ENCODE assay signal across 2 cellular contexts in the genomic region with DNA sequence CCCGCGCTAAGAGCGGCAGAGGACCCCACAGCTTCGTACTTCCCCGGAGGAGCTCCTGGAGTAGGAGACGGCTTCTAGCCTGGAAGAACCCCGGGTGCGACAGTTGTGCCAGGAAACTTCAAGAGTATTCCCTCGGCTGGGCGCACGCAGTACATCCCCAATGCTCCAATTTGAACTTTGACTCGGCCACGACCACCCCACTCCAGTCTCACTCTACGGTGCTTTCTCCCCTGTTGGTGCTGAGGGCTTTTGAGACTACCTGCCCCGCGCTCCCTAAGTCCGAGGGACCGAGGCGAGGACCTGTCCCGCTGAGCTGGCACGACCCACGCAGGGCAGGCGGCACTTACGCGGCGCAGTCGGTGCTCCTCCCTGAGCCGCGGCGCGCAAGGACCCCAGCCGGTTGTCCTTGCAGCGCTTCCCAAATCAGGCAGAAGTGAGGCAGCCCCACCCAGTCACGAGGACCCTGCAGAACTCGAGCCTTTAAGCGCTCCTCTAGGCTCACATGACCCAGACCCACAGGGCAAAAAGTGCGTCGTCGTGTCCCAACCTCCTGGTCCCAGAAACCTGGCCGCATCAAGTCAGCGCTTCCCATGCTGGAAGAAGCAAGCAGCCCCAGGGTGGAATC.
TF ChIP-seq lines count a peak whose summit lies in the region.

A gene (minus strand): TSS at position 456 of the 625 bp plus-strand sequence. CDS start 25,476 bp downstream, outside the sequence.

TF ChIP-seq in HCT116, 20 proteins besides CTCF, POLR2A, EP300 and RAD21:
- TF ChIP-seq SIN3A (IDR thresholded peaks at IDR 0.05; ENCODE audit: low read depth), result no peak
- no peak for TF ChIP-seq TCF7L2 (IDR thresholded peaks at IDR 0.05; ENCODE audit: borderline replicate concordance, extremely low read depth, insufficient read depth, insufficient read length)
- TF ChIP-seq, protein P1, sequence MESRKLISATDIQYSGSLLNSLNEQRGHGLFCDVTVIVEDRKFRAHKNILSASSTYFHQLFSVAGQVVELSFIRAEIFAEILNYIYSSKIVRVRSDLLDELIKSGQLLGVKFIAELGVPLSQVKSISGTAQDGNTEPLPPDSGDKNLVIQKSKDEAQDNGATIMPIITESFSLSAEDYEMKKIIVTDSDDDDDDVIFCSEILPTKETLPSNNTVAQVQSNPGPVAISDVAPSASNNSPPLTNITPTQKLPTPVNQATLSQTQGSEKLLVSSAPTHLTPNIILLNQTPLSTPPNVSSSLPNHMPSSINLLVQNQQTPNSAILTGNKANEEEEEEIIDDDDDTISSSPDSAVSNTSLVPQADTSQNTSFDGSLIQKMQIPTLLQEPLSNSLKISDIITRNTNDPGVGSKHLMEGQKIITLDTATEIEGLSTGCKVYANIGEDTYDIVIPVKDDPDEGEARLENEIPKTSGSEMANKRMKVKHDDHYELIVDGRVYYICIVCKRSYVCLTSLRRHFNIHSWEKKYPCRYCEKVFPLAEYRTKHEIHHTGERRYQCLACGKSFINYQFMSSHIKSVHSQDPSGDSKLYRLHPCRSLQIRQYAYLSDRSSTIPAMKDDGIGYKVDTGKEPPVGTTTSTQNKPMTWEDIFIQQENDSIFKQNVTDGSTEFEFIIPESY (IDR thresholded peaks at IDR 0.05; ENCODE audit: extremely low read depth, insufficient replicate concordance, low read length), result no peak
- TF ChIP-seq, protein P2, sequence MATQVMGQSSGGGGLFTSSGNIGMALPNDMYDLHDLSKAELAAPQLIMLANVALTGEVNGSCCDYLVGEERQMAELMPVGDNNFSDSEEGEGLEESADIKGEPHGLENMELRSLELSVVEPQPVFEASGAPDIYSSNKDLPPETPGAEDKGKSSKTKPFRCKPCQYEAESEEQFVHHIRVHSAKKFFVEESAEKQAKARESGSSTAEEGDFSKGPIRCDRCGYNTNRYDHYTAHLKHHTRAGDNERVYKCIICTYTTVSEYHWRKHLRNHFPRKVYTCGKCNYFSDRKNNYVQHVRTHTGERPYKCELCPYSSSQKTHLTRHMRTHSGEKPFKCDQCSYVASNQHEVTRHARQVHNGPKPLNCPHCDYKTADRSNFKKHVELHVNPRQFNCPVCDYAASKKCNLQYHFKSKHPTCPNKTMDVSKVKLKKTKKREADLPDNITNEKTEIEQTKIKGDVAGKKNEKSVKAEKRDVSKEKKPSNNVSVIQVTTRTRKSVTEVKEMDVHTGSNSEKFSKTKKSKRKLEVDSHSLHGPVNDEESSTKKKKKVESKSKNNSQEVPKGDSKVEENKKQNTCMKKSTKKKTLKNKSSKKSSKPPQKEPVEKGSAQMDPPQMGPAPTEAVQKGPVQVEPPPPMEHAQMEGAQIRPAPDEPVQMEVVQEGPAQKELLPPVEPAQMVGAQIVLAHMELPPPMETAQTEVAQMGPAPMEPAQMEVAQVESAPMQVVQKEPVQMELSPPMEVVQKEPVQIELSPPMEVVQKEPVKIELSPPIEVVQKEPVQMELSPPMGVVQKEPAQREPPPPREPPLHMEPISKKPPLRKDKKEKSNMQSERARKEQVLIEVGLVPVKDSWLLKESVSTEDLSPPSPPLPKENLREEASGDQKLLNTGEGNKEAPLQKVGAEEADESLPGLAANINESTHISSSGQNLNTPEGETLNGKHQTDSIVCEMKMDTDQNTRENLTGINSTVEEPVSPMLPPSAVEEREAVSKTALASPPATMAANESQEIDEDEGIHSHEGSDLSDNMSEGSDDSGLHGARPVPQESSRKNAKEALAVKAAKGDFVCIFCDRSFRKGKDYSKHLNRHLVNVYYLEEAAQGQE (IDR thresholded peaks at IDR 0.05; ENCODE audit: low read depth), result no peak
- TF ChIP-seq, protein P3, sequence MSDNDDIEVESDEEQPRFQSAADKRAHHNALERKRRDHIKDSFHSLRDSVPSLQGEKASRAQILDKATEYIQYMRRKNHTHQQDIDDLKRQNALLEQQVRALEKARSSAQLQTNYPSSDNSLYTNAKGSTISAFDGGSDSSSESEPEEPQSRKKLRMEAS (IDR thresholded peaks at IDR 0.05), result peak; percentile 30; the same call in 1 of the 2 replicates
- peak; percentile 30 for TF ChIP-seq POLR2AphosphoS5 (IDR thresholded peaks at IDR 0.05; ENCODE audit: low read depth, low read length)
- TF ChIP-seq CBX3 (IDR thresholded peaks at IDR 0.05; ENCODE audit: low read depth), result peak; percentile 13; the same call in 1 of the 2 replicates
- no peak for TF ChIP-seq SRF (IDR thresholded peaks at IDR 0.05; ENCODE audit: low read depth)

TF ChIP-seq in H1, 55 proteins besides CTCF, POLR2A, EP300 and RAD21:
- TF ChIP-seq SIN3A (conservative IDR thresholded peaks at IDR 0.05 in 1 of 2, IDR thresholded peaks at IDR 0.05 in 1 of 2; ENCODE audit: low read depth in 1 of 2, low read length in 2 of 2) (no peak), ASH2L (IDR thresholded peaks at IDR 0.05; ENCODE audit: low read length) (peak; percentile 65), SIX5 (IDR thresholded peaks at IDR 0.05; ENCODE audit: low read depth, low read length) (no peak), KDM4A (IDR thresholded peaks at IDR 0.05; ENCODE audit: low read depth, low read length, severe bottlenecking) (peak; percentile 94), HDAC2 (IDR thresholded peaks at IDR 0.05; ENCODE audit: borderline replicate concordance in 1 of 2, low read depth in 2 of 2, low read length in 2 of 2) (peak in 1 of 2 experiments; percentile 55; a peak in 1 of 4 replicates), CEBPB (IDR thresholded peaks at IDR 0.05; ENCODE audit: low read depth, low read length) (no peak), SIRT6 (IDR thresholded peaks at IDR 0.05; ENCODE audit: low read length) (no peak), GABPA (IDR thresholded peaks at IDR 0.05; ENCODE audit: borderline replicate concordance, insufficient read depth, low read length) (no peak), SP4 (IDR thresholded peaks at IDR 0.05; ENCODE audit: low read length) (peak; percentile 69; the same call in 1 of the 2 replicates), NRF1 (IDR thresholded peaks at IDR 0.05; ENCODE audit: low read depth, low read length) (no peak), EZH2 (IDR thresholded peaks at IDR 0.05; ENCODE audit: low read depth, low read length, severe bottlenecking) (peak; percentile 38), SP1 (IDR thresholded peaks at IDR 0.05; ENCODE audit: low read depth, low read length) (no peak), KDM1A (IDR thresholded peaks at IDR 0.05; ENCODE audit: borderline replicate concordance, low read length) (no peak), YY1 (IDR thresholded peaks at IDR 0.05; ENCODE audit: low read depth, low read length) (no peak), CTBP2 (IDR thresholded peaks at IDR 0.05; ENCODE audit: borderline replicate concordance, insufficient read depth, insufficient read length, low read length) (no peak), SRF (IDR thresholded peaks at IDR 0.05; ENCODE audit: low read depth, low read length) (no peak), FOSL1 (IDR thresholded peaks at IDR 0.05; ENCODE audit: insufficient read depth, low read depth, low read length) (no peak), SUZ12 (IDR thresholded peaks at IDR 0.05; ENCODE audit: low read length) (peak; percentile 54; the same call in 1 of the 2 replicates), HDAC6 (IDR thresholded peaks at IDR 0.05; ENCODE audit: low read depth, low read length) (no peak), RNF2 (IDR thresholded peaks at IDR 0.05; ENCODE audit: borderline replicate concordance, low read depth, low read length, missing control alignments, poor library complexity, severe bottlenecking) (peak; percentile 48), MAFK (IDR thresholded peaks at IDR 0.05; ENCODE audit: low read depth, low read length) (no peak), JUND (IDR thresholded peaks at IDR 0.05; ENCODE audit: low read length) (no peak), TAF1 (IDR thresholded peaks at IDR 0.05; ENCODE audit: low read depth, low read length) (peak; percentile 56), CBX5 (IDR thresholded peaks at IDR 0.05; ENCODE audit: low read depth, low read length) (no peak), PHF8 (conservative IDR thresholded peaks at IDR 0.05; ENCODE audit: low read depth, low read length) (peak; percentile 47; the same call in 1 of the 2 replicates), CREB1 (IDR thresholded peaks at IDR 0.05) (peak; percentile 22; the same call in 1 of the 2 replicates), GTF2F1 (IDR thresholded peaks at IDR 0.05; ENCODE audit: borderline replicate concordance, low read depth, low read length) (no peak)
- TF ChIP-seq, protein P3 (IDR thresholded peaks at IDR 0.05), result peak; percentile 79
- TF ChIP-seq, protein P4, sequence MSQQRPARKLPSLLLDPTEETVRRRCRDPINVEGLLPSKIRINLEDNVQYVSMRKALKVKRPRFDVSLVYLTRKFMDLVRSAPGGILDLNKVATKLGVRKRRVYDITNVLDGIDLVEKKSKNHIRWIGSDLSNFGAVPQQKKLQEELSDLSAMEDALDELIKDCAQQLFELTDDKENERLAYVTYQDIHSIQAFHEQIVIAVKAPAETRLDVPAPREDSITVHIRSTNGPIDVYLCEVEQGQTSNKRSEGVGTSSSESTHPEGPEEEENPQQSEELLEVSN (IDR thresholded peaks at IDR 0.05), result peak; percentile 73
- TF ChIP-seq, protein P5, sequence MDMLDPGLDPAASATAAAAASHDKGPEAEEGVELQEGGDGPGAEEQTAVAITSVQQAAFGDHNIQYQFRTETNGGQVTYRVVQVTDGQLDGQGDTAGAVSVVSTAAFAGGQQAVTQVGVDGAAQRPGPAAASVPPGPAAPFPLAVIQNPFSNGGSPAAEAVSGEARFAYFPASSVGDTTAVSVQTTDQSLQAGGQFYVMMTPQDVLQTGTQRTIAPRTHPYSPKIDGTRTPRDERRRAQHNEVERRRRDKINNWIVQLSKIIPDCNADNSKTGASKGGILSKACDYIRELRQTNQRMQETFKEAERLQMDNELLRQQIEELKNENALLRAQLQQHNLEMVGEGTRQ (IDR thresholded peaks at IDR 0.05; ENCODE audit: low read length), result peak; percentile 62
- TF ChIP-seq, protein P6, sequence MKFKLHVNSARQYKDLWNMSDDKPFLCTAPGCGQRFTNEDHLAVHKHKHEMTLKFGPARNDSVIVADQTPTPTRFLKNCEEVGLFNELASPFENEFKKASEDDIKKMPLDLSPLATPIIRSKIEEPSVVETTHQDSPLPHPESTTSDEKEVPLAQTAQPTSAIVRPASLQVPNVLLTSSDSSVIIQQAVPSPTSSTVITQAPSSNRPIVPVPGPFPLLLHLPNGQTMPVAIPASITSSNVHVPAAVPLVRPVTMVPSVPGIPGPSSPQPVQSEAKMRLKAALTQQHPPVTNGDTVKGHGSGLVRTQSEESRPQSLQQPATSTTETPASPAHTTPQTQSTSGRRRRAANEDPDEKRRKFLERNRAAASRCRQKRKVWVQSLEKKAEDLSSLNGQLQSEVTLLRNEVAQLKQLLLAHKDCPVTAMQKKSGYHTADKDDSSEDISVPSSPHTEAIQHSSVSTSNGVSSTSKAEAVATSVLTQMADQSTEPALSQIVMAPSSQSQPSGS (IDR thresholded peaks at IDR 0.05; ENCODE audit: low read length), result no peak
- TF ChIP-seq, protein P7, sequence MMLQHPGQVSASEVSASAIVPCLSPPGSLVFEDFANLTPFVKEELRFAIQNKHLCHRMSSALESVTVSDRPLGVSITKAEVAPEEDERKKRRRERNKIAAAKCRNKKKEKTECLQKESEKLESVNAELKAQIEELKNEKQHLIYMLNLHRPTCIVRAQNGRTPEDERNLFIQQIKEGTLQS (IDR thresholded peaks at IDR 0.05; ENCODE audit: insufficient read depth, low read depth, low read length), result no peak
